Comparison of ENCODE assay signal across 27 cellular contexts in the genomic region with DNA sequence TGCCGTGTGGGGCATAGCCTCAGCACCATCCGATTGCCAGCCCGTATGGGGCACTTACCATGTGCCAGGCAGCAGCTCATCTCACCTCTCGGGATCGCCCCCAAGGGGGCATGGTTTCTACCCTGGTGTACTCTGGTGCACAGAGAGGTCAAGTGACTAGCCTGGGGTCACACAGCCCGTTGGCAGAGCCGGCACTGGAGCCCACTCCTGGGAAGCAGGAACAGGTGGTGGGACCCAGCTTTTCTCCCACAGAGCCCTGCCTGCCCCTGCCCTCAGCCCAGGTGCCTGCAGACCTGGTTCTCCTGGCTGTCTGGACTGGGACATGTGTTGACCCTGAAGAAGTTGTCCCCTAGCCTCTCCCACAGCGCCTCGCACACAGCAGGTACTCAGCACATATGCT.
"Had no signal": no experiment of that assay in that cellular context is flagged by ENCODE, and none has a peak within 500 bp of the region (broad histone marks: within the 10 kb centered on the region; RNA-seq: fewer than 3 reads in every experiment).

No MANE protein-coding gene starts in this region.

- H3K4me3 ChIP-seq: ascending aorta, coronary artery, dorsolateral prefrontal cortex, heart left ventricle had no signal

- H3K36me3 ChIP-seq: ascending aorta, brain microvascular endothelial cell, heart left ventricle, WERI-Rb-1 had no signal

- H3K27me3 ChIP-seq: ascending aorta, brain microvascular endothelial cell had no signal

- H3K9me3 ChIP-seq: ascending aorta, heart left ventricle had no signal

- H3K4me1 ChIP-seq: ascending aorta, heart left ventricle had no signal

- DNase-seq: activated B cell treated with CpG ODN at 0.5 μM for 24 hours; activated CD4-positive, alpha-beta memory T cell treated with anti-CD3 and anti-CD28 coated beads for 36 hours; activated CD4-positive, alpha-beta T cell treated with anti-CD3 and anti-CD28 coated beads for 36 hours; activated CD4-positive, alpha-beta T cell treated with anti-CD3 and anti-CD28 coated beads, Interleukin-2, amount 10 ng/mL, durations not matched to agents 24 days and 14 days; activated CD4-positive, CD25-positive, alpha-beta regulatory T cell treated with anti-CD3 and anti-CD28 coated beads, Interleukin-2, amount 50 U/mL, for 72 hours; activated CD8-positive, alpha-beta memory T cell treated with anti-CD3 and anti-CD28 coated beads, Interleukin-2, amount 10 ng/mL, durations not matched to agents 7 days and 5 days; activated CD8-positive, alpha-beta memory T cell treated with anti-CD3 and anti-CD28 coated beads, Interleukin-2, amount 50 U/mL, for 4 hours; activated CD8-positive, alpha-beta T cell treated with anti-CD3 and anti-CD28 coated beads, Interleukin-2, amount 10 ng/mL, durations not matched to agents 7 days and 5 days; activated effector memory CD4-positive, alpha-beta T cell treated with anti-CD3 and anti-CD28 coated beads, Interleukin-2, amount 50 U/mL, for 16 hours; activated naive CD4-positive, alpha-beta T cell treated with anti-CD3 and anti-CD28 coated beads for 36 hours; activated naive CD8-positive, alpha-beta T cell treated with anti-CD3 and anti-CD28 coated beads for 36 hours; activated naive CD8-positive, alpha-beta T cell treated with anti-CD3 and anti-CD28 coated beads, Interleukin-2, amount 50 U/mL, for 24 hours; activated T-cell treated with anti-CD3 and anti-CD28 coated beads, Interleukin-2, amount 50 U/mL, for 1 hour; activated T-cell treated with anti-CD3 and anti-CD28 coated beads, Interleukin-2, amount 50 U/mL, for 48 hours; brain microvascular endothelial cell; dorsolateral prefrontal cortex; effector memory CD4-positive, alpha-beta T cell; foreskin fibroblast; heart left ventricle; T-helper 1 cell; T-helper 17 cell; T1000 had no signal

- ATAC-seq: activated naive CD8-positive, alpha-beta T cell treated with anti-CD3 and anti-CD28 coated beads, Interleukin-2, amount 50 U/mL, for 24 hours had no signal

- FAIRE-seq: bronchial epithelial cell, frontal cortex had no signal

- H3K27ac ChIP-seq: ascending aorta, brain microvascular endothelial cell, coronary artery, dorsolateral prefrontal cortex, heart left ventricle had no signal
